Comparison of ENCODE assay signal across 22 cellular contexts in the genomic region with DNA sequence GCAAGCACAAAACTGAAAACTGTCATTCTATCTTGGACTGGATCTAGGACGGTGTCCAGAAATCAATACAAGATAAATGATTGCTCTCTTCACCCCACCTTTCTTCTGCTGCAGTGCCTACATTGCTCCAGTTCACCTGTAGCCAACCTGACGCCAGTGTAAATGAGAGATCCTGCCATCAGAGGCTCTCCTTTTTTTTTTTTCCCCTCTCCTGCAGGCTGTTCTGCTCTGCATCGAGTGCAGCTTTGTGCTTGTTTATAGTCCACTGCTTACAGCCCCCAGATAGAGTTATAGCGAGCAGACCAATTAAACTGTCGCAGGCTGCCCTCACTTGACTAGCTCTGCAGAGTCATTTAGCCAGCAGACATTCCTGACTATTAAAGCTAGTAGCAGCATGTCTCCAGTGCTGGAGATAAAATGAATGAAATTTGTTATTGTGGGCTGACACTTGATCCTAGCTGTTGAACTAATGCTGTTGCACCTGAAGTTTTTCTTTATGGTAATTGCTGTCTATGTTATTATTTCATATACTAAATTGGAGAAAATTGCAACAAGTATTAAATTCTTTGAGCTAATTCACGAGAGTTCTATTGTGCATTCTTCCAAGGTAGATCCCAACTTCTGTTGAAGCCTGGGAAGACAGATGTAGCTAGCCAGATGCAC.
DNase-seq lines count a peak whose midpoint lies in the region; ATAC-seq, FAIRE-seq and TF ChIP-seq lines count a peak whose summit lies in the region.
"Had no signal": no experiment of that assay in that cellular context is flagged by ENCODE, and none has a peak within 500 bp of the region (broad histone marks: within the 10 kb centered on the region; RNA-seq: fewer than 3 reads in every experiment).

No MANE protein-coding gene starts in this region.

- H3K79me2 ChIP-seq in SK-N-SH (ENCODE audit: insufficient read depth) (no peaks in the 10 kb centered on the region), trophoblast cell (ENCODE audit: control insufficient read depth, insufficient read depth, low read length, poor library complexity) (no peaks in the 10 kb centered on the region)

- TF ChIP-seq EP300 in SK-N-SH (IDR thresholded peaks at IDR 0.05; ENCODE audit: borderline replicate concordance in 1 of 2, low read depth in 1 of 2, low read length in 1 of 2), result no peak

- no peak overlapping the region for H2BK12ac ChIP-seq in trophoblast cell (ENCODE audit: low read length)

- no peaks in the 10 kb centered on the region for H3K27me3 ChIP-seq in SK-N-SH (ENCODE audit: insufficient read depth)
- no peaks in the 10 kb centered on the region for H3K27me3 ChIP-seq in trophoblast cell (ENCODE audit: insufficient read depth, low read length)
- H3K27me3 ChIP-seq: BLaER1 had no signal

- H3F3A ChIP-seq in SK-N-SH (replicated peaks; ENCODE audit: insufficient read depth), result no peaks in the 10 kb centered on the region

- TF ChIP-seq RAD21 in SK-N-SH (IDR thresholded peaks at IDR 0.05; ENCODE audit: low read length), result 0 out of 2 replicates have a peak, but pooled peaks have one; percentile 9

- DNase-seq in NCI-H187 treated with DMSO at 0.1 percent for 48 hours (lab: John Stamatoyannopoulos, UW) (peak; percentile 33), NCI-H187 (lab: John Stamatoyannopoulos, UW) (no peak), NCI-H1105 (lab: John Stamatoyannopoulos, UW) (peak; percentile 96), SK-N-SH (peak; percentile 34), trophoblast cell (no peak), RCC 7860 (ENCODE audit: low spot score) (no peak)
- DNase-seq: caudate nucleus; naive thymus-derived CD4-positive, alpha-beta T cell; NCI-H2029; NCI-H774; posterior cingulate gyrus; T1000 had no signal

- CTCF ChIA-PET in SK-N-SH (lab: Yijun Ruan, JAX), result interaction anchor here (0.6 to 1.2 kb wide), 2 partner anchors 11 to 24 kb away, joined by 3 to 5 read pairs; no protein-coding TSS in a partner anchor

- H3K18ac ChIP-seq in trophoblast cell (ENCODE audit: low read length), result no peak overlapping the region

- POLR2A ChIA-PET in SK-N-SH (lab: Yijun Ruan, JAX), result no interaction called here

- ATAC-seq in HG02610 (IDR thresholded peaks at IDR 0.05; ENCODE audit: unreplicated experiment) (no peak), HG03095 (IDR thresholded peaks at IDR 0.05; ENCODE audit: unreplicated experiment) (no peak)
- ATAC-seq: activated CD4-positive, CD25-positive, alpha-beta regulatory T cell treated with anti-CD3 and anti-CD28 coated beads, Interleukin-2, amount 50 U/mL, for 24 hours; esophagus mucosa; naive thymus-derived CD4-positive, alpha-beta T cell; stimulated activated memory B cell treated with anti-CD40 and anti-IgM and Interleukin-4, amounts not matched to agents 10 μg/mL and 1 μg/mL and 100 μg/mL, for 72 hours had no signal

- H3K23ac ChIP-seq in trophoblast cell (ENCODE audit: low read length), result no peak overlapping the region

- H4K20me1 ChIP-seq in SK-N-SH (ENCODE audit: insufficient read depth), result no peaks in the 10 kb centered on the region
- H4K20me1 ChIP-seq: BLaER1 had no signal

- 80% methylated on average over 6 of the region's 6 CpGs for WGBS in SK-N-SH (ENCODE audit: low lambda C conversion rate)
- WGBS in trophoblast cell (ENCODE audit: extremely low coverage, insufficient coverage, insufficient read length), result no CpG with 5 or more reads among the region's 6 CpGs

- FAIRE-seq in RCC 7860 (lab: Jason Lieb, UNC), result no peak
- FAIRE-seq: A204.1, HTR-8/SVneo had no signal

- H3K9me3 ChIP-seq in SK-N-SH (no peaks in the 10 kb centered on the region), trophoblast cell (ENCODE audit: insufficient read depth, low read depth, low read length) (no peaks in the 10 kb centered on the region)
- H3K9me3 ChIP-seq: BLaER1, thoracic aorta had no signal

- H3K14ac ChIP-seq in trophoblast cell (ENCODE audit: low read length), result no peak overlapping the region

- H4K8ac ChIP-seq in trophoblast cell (ENCODE audit: low read depth, low read length), result no peak overlapping the region

- H4K91ac ChIP-seq in trophoblast cell (ENCODE audit: low read depth, low read length), result no peak overlapping the region

- H3K4me1 ChIP-seq in SK-N-SH (ENCODE audit: control insufficient read depth in 1 of 2, insufficient read depth in 2 of 2, low read depth in 1 of 2, low read length in 1 of 2) (peaks cover 0 to 17% of the 10 kb centered on the region in 2 experiments; a peak in 2 of 4 replicates), trophoblast cell (ENCODE audit: control insufficient read depth in 1 of 2, insufficient read depth in 2 of 2, low read length in 2 of 2) (peaks cover 0 to 2% of the 10 kb centered on the region in 2 experiments)
- H3K4me1 ChIP-seq: BLaER1 had no signal

- H2AFZ ChIP-seq in SK-N-SH (ENCODE audit: low read depth) (no peak overlapping the region), trophoblast cell (ENCODE audit: insufficient read depth, low read length, poor library complexity) (no peak overlapping the region)

- peak overlapping the region in 1 of 2 experiments; percentile 48; a peak in 1 of 4 replicates for H3K27ac ChIP-seq in SK-N-SH (ENCODE audit: low read depth in 2 of 2, low read length in 1 of 2)
- H3K27ac ChIP-seq in trophoblast cell (ENCODE audit: low read depth, low read length), result no peak overlapping the region
- H3K27ac ChIP-seq: BLaER1, SK-N-MC, thoracic aorta had no signal

- H3K9ac ChIP-seq in SK-N-SH, result no peak overlapping the region
- no peak overlapping the region for H3K9ac ChIP-seq in trophoblast cell (ENCODE audit: low read length)
- H3K9ac ChIP-seq: BLaER1 had no signal

- H3K79me1 ChIP-seq in trophoblast cell (ENCODE audit: low read length), result peaks cover 4% of the 10 kb centered on the region

- no peak overlapping the region for H3K4ac ChIP-seq in trophoblast cell (ENCODE audit: low read depth, low read length)

- no peak for TF ChIP-seq CTCF in SK-N-SH (IDR thresholded peaks at IDR 0.05)

- no peak overlapping the region for H2BK120ac ChIP-seq in trophoblast cell (ENCODE audit: insufficient read depth, low read length, poor library complexity)

- H2AK5ac ChIP-seq in trophoblast cell (ENCODE audit: low read length), result no peak overlapping the region

- H3K4me2 ChIP-seq in SK-N-SH, result no peak overlapping the region
- peak overlapping the region; percentile 1 for H3K4me2 ChIP-seq in trophoblast cell (ENCODE audit: low read length)
- H3K4me2 ChIP-seq: BLaER1 had no signal

- no peak overlapping the region for H2BK5ac ChIP-seq in trophoblast cell (ENCODE audit: low read depth, low read length, poor library complexity)

- H3K4me3 ChIP-seq in SK-N-SH (ENCODE audit: low read depth in 2 of 2, low read length in 1 of 2) (no peak overlapping the region), trophoblast cell (ENCODE audit: low read depth, low read length) (no peak overlapping the region)
- H3K4me3 ChIP-seq: BLaER1, SK-N-MC, thoracic aorta had no signal

- H4K12ac ChIP-seq in trophoblast cell (ENCODE audit: low read depth, low read length), result no peak overlapping the region

- H3K36me3 ChIP-seq in SK-N-SH (replicated peaks in 1 of 2; ENCODE audit: control insufficient read depth in 1 of 2, insufficient read depth in 2 of 2, low read length in 1 of 2) (no peaks in the 10 kb centered on the region), trophoblast cell (ENCODE audit: control insufficient read depth in 1 of 2, insufficient read depth in 2 of 2, low read length in 2 of 2) (peaks cover 0 to 3% of the 10 kb centered on the region in 2 experiments)
- H3K36me3 ChIP-seq: thoracic aorta had no signal

- no peaks in the 10 kb centered on the region for H3K9me2 ChIP-seq in SK-N-SH

TF ChIP-seq in SK-N-SH, 30 proteins besides CTCF, POLR2A, EP300 and RAD21:
- no peak for TF ChIP-seq RXRA (IDR thresholded peaks at IDR 0.05; ENCODE audit: borderline replicate concordance, low read depth)
- peak; percentile 35; the same call in 1 of the 2 replicates for TF ChIP-seq MXI1 (IDR thresholded peaks at IDR 0.05; ENCODE audit: low read depth, low read length)

Comparison
In these comparisons a context has a peak if more than half of its experiments do, and no peak if none do; other contexts are left out.
1. DNase-seq: peak in NCI-H187 treated with DMSO at 0.1 percent for 48 hours (single experiment), NCI-H1105 (single experiment) and SK-N-SH (single experiment); none in NCI-H187 (0 of 2), trophoblast cell (0 of 2) and RCC 7860 (single experiment).